Comparison of ENCODE assay signal across 13 cellular contexts in genomic region chr10:82942572-82943091, GRCh38.
A peak's percentile ranks its signal among the peaks of the same experiment; 100 is the strongest.
DNase-seq lines count a peak whose midpoint lies in the region; ATAC-seq, FAIRE-seq and TF ChIP-seq lines count a peak whose summit lies in the region.
"Had no signal": no experiment of that assay in that cellular context is flagged by ENCODE, and none has a peak within 500 bp of the region (broad histone marks: within the 10 kb centered on the region; RNA-seq: fewer than 3 reads in every experiment).

No MANE protein-coding gene starts in this region.

- DNase-seq in SIG-M5 treated with dmso at 0.1 percent for 504 hours (lab: John Stamatoyannopoulos, UW; ENCODE audit: unreplicated experiment), result peak; percentile 68
- DNase-seq in SIG-M5 (lab: John Stamatoyannopoulos, UW), result no peak
- DNase-seq in astrocyte of the hippocampus (ENCODE audit: low read depth, low spot score), result peak; percentile 54
- DNase-seq in kidney, result peak; percentile 86
- peak; percentile 46 for DNase-seq in testis
- DNase-seq in HK-2 (ENCODE audit: unreplicated experiment), result no peak
- no peak for DNase-seq in SKM-1 treated with dmso at 0.1 percent for 144 hours (lab: John Stamatoyannopoulos, UW; ENCODE audit: unreplicated experiment)
- DNase-seq: naive thymus-derived CD8-positive, alpha-beta T cell; NCI-H1436; stimulated activated CD4-positive, alpha-beta T cell treated with anti-CD3 and anti-CD28 coated beads, Interleukin-2, amount 100 ng/mL, for 48 hours had no signal

- no peak overlapping the region for H3K9ac ChIP-seq in kidney (ENCODE audit: low read length in 2 of 2)

- TF ChIP-seq POLR2A in testis (IDR thresholded peaks at IDR 0.05), result no peak

- intact Hi-C loops in kidney (cut with DNase I) (no loop called here), testis (cut with DNase I; ENCODE audit: low total_unique reads) (no loop called here)

- peaks cover 0 to 2% of the 10 kb centered on the region in 2 donors for H3K9me3 ChIP-seq in kidney (ENCODE audit: control insufficient read depth in 1 of 2, low read length in 2 of 2)
- no peaks in the 10 kb centered on the region for H3K9me3 ChIP-seq in testis

- H3K27ac ChIP-seq in kidney (ENCODE audit: low read depth in 2 of 2, low read length in 2 of 2), result no peak overlapping the region
- H3K27ac ChIP-seq in testis, result no peak overlapping the region
- H3K27ac ChIP-seq: HL-60 had no signal

- H3K4me1 ChIP-seq in kidney (ENCODE audit: control insufficient read depth in 1 of 2, insufficient read depth in 1 of 2, low read depth in 1 of 2, low read length in 2 of 2) (no peaks in the 10 kb centered on the region), testis (peaks cover 4% of the 10 kb centered on the region)

- H3K4me3 ChIP-seq in kidney (ENCODE audit: low read length in 2 of 2), result no peak overlapping the region
- H3K4me3 ChIP-seq in testis, result no peak overlapping the region

- H3K27me3 ChIP-seq in testis, result no peaks in the 10 kb centered on the region

- WGBS in testis, 2 donors, result 22 to 25% methylated on average over 1 of the region's 1 CpG

- no peaks in the 10 kb centered on the region for H3K36me3 ChIP-seq in kidney (ENCODE audit: control insufficient read depth in 1 of 2, insufficient read depth in 2 of 2, low read length in 2 of 2)
- no peaks in the 10 kb centered on the region for H3K36me3 ChIP-seq in testis (ENCODE audit: low read depth, missing control alignments)

- FAIRE-seq in kidney (lab: Jason Lieb, UNC), result no peak
- FAIRE-seq: A204.1 had no signal

- no peak for TF ChIP-seq CTCF in kidney (IDR thresholded peaks at IDR 0.05; ENCODE audit: borderline replicate concordance, extremely low read depth, insufficient read depth)
- TF ChIP-seq CTCF in testis (IDR thresholded peaks at IDR 0.05), result no peak

- ATAC-seq in HG02981 (IDR thresholded peaks at IDR 0.05; ENCODE audit: unreplicated experiment), result no peak
- ATAC-seq: naive thymus-derived CD8-positive, alpha-beta T cell had no signal

Comparison
In these comparisons a context has a peak if more than half of its experiments do, and no peak if none do; other contexts are left out.
1. DNase-seq: peak in SIG-M5 treated with dmso at 0.1 percent for 504 hours (single experiment), astrocyte of the hippocampus (single experiment), kidney (single experiment) and testis (single experiment); none in SIG-M5 (single experiment), HK-2 (single experiment) and SKM-1 treated with dmso at 0.1 percent for 144 hours (single experiment).